ENCODE assay signal across 15 cellular contexts in genomic region chr12:50518129-50518528, GRCh38. TPM values are rescaled to one million over a fixed set of nuclear protein-coding genes. Genes with fewer than 3 reads are reported as not detected.
A peak's percentile ranks its signal among the peaks of the same experiment; 100 is the strongest.
DNase-seq lines count a peak whose midpoint lies in the region; ATAC-seq, FAIRE-seq and TF ChIP-seq lines count a peak whose summit lies in the region.
"Had no signal": no experiment of that assay in that cellular context is flagged by ENCODE, and none has a peak within 500 bp of the region (broad histone marks: within the 10 kb centered on the region; RNA-seq: fewer than 3 reads in every experiment).

No MANE protein-coding gene starts in this region.

- peaks cover 7% of the 10 kb centered on the region; the same call in 1 of the 2 replicates for H3K36me3 ChIP-seq in Loucy (ENCODE audit: insufficient read depth, low read length)
- H3K36me3 ChIP-seq in stomach: no peaks in the 10 kb centered on the region
- H3K36me3 ChIP-seq: vagina had no signal

- H3K27me3 ChIP-seq in Loucy (ENCODE audit: insufficient read depth, low read length, poor library complexity, severe bottlenecking) (no peaks in the 10 kb centered on the region), stomach (no peaks in the 10 kb centered on the region)
- H3K27me3 ChIP-seq: vagina had no signal

- H3K9me3 Mint-ChIP-seq in activated T-cell treated with anti-CD3 and anti-CD28 coated beads, Interleukin-2, amount 50 U/mL, for 4 hours: no peaks in the 10 kb centered on the region
- no peaks in the 10 kb centered on the region for H3K9me3 Mint-ChIP-seq in activated T-cell treated with anti-CD3 and anti-CD28 coated beads, Interleukin-2, amount 50 U/mL, for 24 hours
- H3K9me3 Mint-ChIP-seq in immature natural killer cell: no peaks in the 10 kb centered on the region
- H3K9me3 Mint-ChIP-seq: stimulated activated effector memory CD8-positive, alpha-beta T cell treated with anti-CD3 and anti-CD28 coated beads, Interleukin-12 subunit alpha, Interleukin-12 subunit beta, amount 100 ng/mL, for 72 hours had no signal

- H3K4me2 ChIP-seq in Loucy (ENCODE audit: low read depth, low read length, poor library complexity, severe bottlenecking): peak overlapping the region; percentile 30

- H3K27ac ChIP-seq in epithelial cell of prostate (peak overlapping the region; percentile 81), stomach (peak overlapping the region in 4 of 5 donors; percentile 42 to 85 (median 66))
- H3K27ac ChIP-seq: SK-N-MC, vagina had no signal

- peaks cover 40% of the 10 kb centered on the region for H3K4me1 ChIP-seq in Loucy (ENCODE audit: insufficient read depth, low read length, poor library complexity, severe bottlenecking)
- peaks cover 29 to 86% (median 46%) of the 10 kb centered on the region in 4 donors for H3K4me1 ChIP-seq in stomach

- 90 to 94% (median 93%) methylated on average over 13 of the region's 13 CpGs for WGBS in stomach, 5 donors

- H3K27ac Mint-ChIP-seq in activated T-cell treated with anti-CD3 and anti-CD28 coated beads, Interleukin-2, amount 50 U/mL, for 24 hours: no peak overlapping the region
- no peak overlapping the region for H3K27ac Mint-ChIP-seq in immature natural killer cell

- H3K36me3 Mint-ChIP-seq in activated T-cell treated with anti-CD3 and anti-CD28 coated beads, Interleukin-2, amount 50 U/mL, for 4 hours (ENCODE audit: insufficient read depth): peaks cover 12% of the 10 kb centered on the region
- peaks cover 7% of the 10 kb centered on the region for H3K36me3 Mint-ChIP-seq in activated T-cell treated with anti-CD3 and anti-CD28 coated beads, Interleukin-2, amount 50 U/mL, for 24 hours (ENCODE audit: low read depth)
- peaks cover 0 to 3% (median 0%) of the 10 kb centered on the region in 3 donors for H3K36me3 Mint-ChIP-seq in immature natural killer cell
- H3K36me3 Mint-ChIP-seq: stimulated activated effector memory CD8-positive, alpha-beta T cell treated with anti-CD3 and anti-CD28 coated beads, Interleukin-12 subunit alpha, Interleukin-12 subunit beta, amount 100 ng/mL, for 72 hours had no signal

- no peak overlapping the region for H2AFZ ChIP-seq in Loucy (ENCODE audit: low read length)

- H3K4me3 ChIP-seq in Loucy (ENCODE audit: low read length, poor library complexity, severe bottlenecking) (no peak overlapping the region), stomach (no peak overlapping the region)
- H3K4me3 ChIP-seq: coronary artery, SK-N-MC, vagina had no signal

- no peaks in the 10 kb centered on the region for H3K27me3 Mint-ChIP-seq in activated T-cell treated with anti-CD3 and anti-CD28 coated beads, Interleukin-2, amount 50 U/mL, for 4 hours (ENCODE audit: low read depth)
- no peaks in the 10 kb centered on the region for H3K27me3 Mint-ChIP-seq in activated T-cell treated with anti-CD3 and anti-CD28 coated beads, Interleukin-2, amount 50 U/mL, for 24 hours
- no peaks in the 10 kb centered on the region for H3K27me3 Mint-ChIP-seq in immature natural killer cell (ENCODE audit: low read depth in 3 of 3)

- H3K4me1 Mint-ChIP-seq in activated T-cell treated with anti-CD3 and anti-CD28 coated beads, Interleukin-2, amount 50 U/mL, for 4 hours (ENCODE audit: low read depth): peaks cover 63% of the 10 kb centered on the region
- peaks cover 53% of the 10 kb centered on the region for H3K4me1 Mint-ChIP-seq in activated T-cell treated with anti-CD3 and anti-CD28 coated beads, Interleukin-2, amount 50 U/mL, for 24 hours (ENCODE audit: low read depth)
- H3K4me1 Mint-ChIP-seq in immature natural killer cell: peaks cover 43 to 53% of the 10 kb centered on the region in 2 donors

- peak in 1 of 2 donors; percentile 4 for ATAC-seq in activated T-cell treated with anti-CD3 and anti-CD28 coated beads, Interleukin-2, amount 50 U/mL, for 4 hours
- no peak for ATAC-seq in HG03571 (IDR thresholded peaks at IDR 0.05; ENCODE audit: unreplicated experiment)

- TF ChIP-seq POLR2A in stomach (IDR thresholded peaks at IDR 0.05): no peak

- H3F3A ChIP-seq in Loucy (ENCODE audit: low read depth): no peaks in the 10 kb centered on the region

- no peak for TF ChIP-seq CTCF in Loucy (conservative IDR thresholded peaks at IDR 0.05; ENCODE audit: low read length)
- no peak for TF ChIP-seq CTCF in stomach (IDR thresholded peaks at IDR 0.05)

- H3K9me3 ChIP-seq in Loucy (ENCODE audit: insufficient read depth, low read depth, low read length) (no peaks in the 10 kb centered on the region), stomach (no peaks in the 10 kb centered on the region)
- H3K9me3 ChIP-seq: vagina had no signal

- H3K79me2 ChIP-seq in Loucy (ENCODE audit: insufficient read depth, low read length): peaks cover 95% of the 10 kb centered on the region

- H3K9me2 ChIP-seq in Loucy (replicated peaks; ENCODE audit: low read depth, low read length): no peaks in the 10 kb centered on the region

- TF ChIP-seq EP300 in stomach (IDR thresholded peaks at IDR 0.05): no peak

- H3K4me3 Mint-ChIP-seq in activated T-cell treated with anti-CD3 and anti-CD28 coated beads, Interleukin-2, amount 50 U/mL, for 4 hours: peak overlapping the region; percentile 9
- H3K4me3 Mint-ChIP-seq in activated T-cell treated with anti-CD3 and anti-CD28 coated beads, Interleukin-2, amount 50 U/mL, for 24 hours: no peak overlapping the region
- no peak overlapping the region for H3K4me3 Mint-ChIP-seq in immature natural killer cell
- H3K4me3 Mint-ChIP-seq: stimulated activated effector memory CD8-positive, alpha-beta T cell treated with anti-CD3 and anti-CD28 coated beads, Interleukin-12 subunit alpha, Interleukin-12 subunit beta, amount 100 ng/mL, for 72 hours had no signal

- peaks cover 45% of the 10 kb centered on the region for H4K20me1 ChIP-seq in Loucy (ENCODE audit: insufficient read depth, low read length, poor library complexity, severe bottlenecking)

- intact Hi-C loops in stomach (cut with DNase I; ENCODE audit: low total_unique reads): no loop called here

- DNase-seq in activated T-cell treated with anti-CD3 and anti-CD28 coated beads, Interleukin-2, amount 50 U/mL, for 4 hours: no peak
- no peak for DNase-seq in activated T-cell treated with anti-CD3 and anti-CD28 coated beads, Interleukin-2, amount 50 U/mL, for 24 hours
- DNase-seq in epithelial cell of prostate (ENCODE audit: low read depth, low spot score) (no peak), stomach (no peak), HTR-8/SVneo (ENCODE audit: insufficient read length, low spot score) (no peak), immature natural killer cell (no peak)
- DNase-seq: activated effector memory CD4-positive, alpha-beta T cell treated with anti-CD3 and anti-CD28 coated beads, Interleukin-2, amount 50 U/mL, for 16 hours; erythroblast; NCI-H446 had no signal

- no peak for FAIRE-seq in HTR-8/SVneo (lab: Jason Lieb, UNC)

- H3K9ac ChIP-seq in Loucy (ENCODE audit: low read depth, low read length, poor library complexity, severe bottlenecking): no peak overlapping the region

RNA-seq across cellular contexts. Expression of gene DIP2B, which starts 13.3 kb away (rescaled TPM):
- 10 to 100 TPM; 29.9 to 49.0 (median 40.2) TPM for total RNA-seq in activated T-cell treated with anti-CD3 and anti-CD28 coated beads, Interleukin-2, amount 50 U/mL, for 4 hours
- 100 to 1,000 TPM in 1 of 5 donors, 10 to 100 TPM in 3, 1 to 10 TPM in 1; 5.8 to 136 (median 20.6) TPM for total RNA-seq in stomach
- polyA plus RNA-seq in stomach: 1 to 10 TPM; 2.7 to 4.2 (median 3.9) TPM
- 1 to 10 TPM; 2.0 to 7.2 (median 3.4) TPM for polyA plus RNA-seq in immature natural killer cell
